In genomic region chr20:63043348-63044203, GRCh38 we compare ENCODE assay signal across 1 cellular context.
TF ChIP-seq lines count a peak whose summit lies in the region.

No MANE protein-coding gene starts in this region.

TF ChIP-seq in neural cell, 6 proteins besides CTCF, POLR2A, EP300 and RAD21:
- TF ChIP-seq REST (IDR thresholded peaks at IDR 0.05; ENCODE audit: borderline replicate concordance) = peak; percentile 22
- no peak for TF ChIP-seq SMC3 (conservative IDR thresholded peaks at IDR 0.05; ENCODE audit: poor library complexity)
- TF ChIP-seq MXI1 (conservative IDR thresholded peaks at IDR 0.05; ENCODE audit: poor library complexity, severe bottlenecking) = no peak
- TF ChIP-seq POLR2AphosphoS5 (IDR thresholded peaks at IDR 0.05) = no peak
- no peak for TF ChIP-seq TAF1 (IDR thresholded peaks at IDR 0.05; ENCODE audit: low read depth)
